ENCODE assay signal across 8 cellular contexts in genomic region chr17:59783221-59784016, GRCh38.
DNase-seq lines count a peak whose midpoint lies in the region; ATAC-seq and TF ChIP-seq lines count a peak whose summit lies in the region.

No MANE protein-coding gene starts in this region.

- intact Hi-C loops in adrenal gland (cut with DNase I), result no loop called here

- H3K36me3 ChIP-seq in ACC112 (ENCODE audit: insufficient read depth, low read length) (no peaks in the 10 kb centered on the region; the same call in 1 of the 2 replicates), adrenal gland (replicated peaks in 1 of 2) (no peaks in the 10 kb centered on the region), upper lobe of left lung (no peaks in the 10 kb centered on the region)

- ATAC-seq in upper lobe of left lung (ENCODE audit: low FRiP score in 2 of 2), result no peak
- ATAC-seq in HG02678 (IDR thresholded peaks at IDR 0.05; ENCODE audit: unreplicated experiment), result no peak

- no peak for TF ChIP-seq POLR2A in adrenal gland (IDR thresholded peaks at IDR 0.05)
- no peak for TF ChIP-seq POLR2A in upper lobe of left lung (IDR thresholded peaks at IDR 0.05)

- TF ChIP-seq CTCF in adrenal gland (IDR thresholded peaks at IDR 0.05), result no peak
- peak in 1 of 6 experiments; percentile 3 for TF ChIP-seq CTCF in upper lobe of left lung (IDR thresholded peaks at IDR 0.05)
- no peak for TF ChIP-seq CTCF in GM10266 (IDR thresholded peaks at IDR 0.05; ENCODE audit: control insufficient read depth, insufficient read depth, low read depth, missing control alignments)

- no peak for TF ChIP-seq EP300 in upper lobe of left lung (IDR thresholded peaks at IDR 0.05)

- 26 to 36% (median 29%) methylated on average over 5 of the region's 5 CpGs for WGBS in adrenal gland, 4 donors
- 43 to 53% methylated on average over 5 of the region's 5 CpGs for WGBS in upper lobe of left lung, 2 donors

- H3K27ac ChIP-seq in ACC112 (ENCODE audit: low read depth, low read length), result peak overlapping the region; percentile 100
- H3K27ac ChIP-seq in adrenal gland, result peak overlapping the region; percentile 70 to 96 (median 88)
- peak overlapping the region; percentile 85 to 95 (median 88) for H3K27ac ChIP-seq in upper lobe of left lung

- H3K79me2 ChIP-seq in ACC112 (ENCODE audit: control insufficient read depth, insufficient read depth, low read length, unreplicated experiment), result peaks cover 17% of the 10 kb centered on the region

- H3K4me3 ChIP-seq in ACC112 (ENCODE audit: low read depth, low read length) (peak overlapping the region; percentile 43; the same call in 1 of the 2 replicates), adrenal gland (peak overlapping the region in 1 of 4 donors; percentile 7), upper lobe of left lung (no peak overlapping the region)

- DNase-seq in HT1080 (ENCODE audit: low read depth) (peak; percentile 79), adrenal gland (no peak), left kidney (ENCODE audit: low read depth, low spot score) (peak; percentile 17), upper lobe of left lung (no peak), anterior cingulate cortex (lab: John Stamatoyannopoulos, UW) (no peak), GM10266 (ENCODE audit: extremely low spot score) (no peak)

- peak overlapping the region; percentile 0 for H2AFZ ChIP-seq in ACC112 (ENCODE audit: low read length, unreplicated experiment)

- H3K27me3 ChIP-seq in ACC112 (ENCODE audit: insufficient read depth, low read length) (no peaks in the 10 kb centered on the region), adrenal gland (no peaks in the 10 kb centered on the region), upper lobe of left lung (no peaks in the 10 kb centered on the region)

- H3K9me3 ChIP-seq in adrenal gland (replicated peaks in 1 of 3) (no peaks in the 10 kb centered on the region), upper lobe of left lung (no peaks in the 10 kb centered on the region)

- peaks cover 53% of the 10 kb centered on the region for H3K4me1 ChIP-seq in ACC112 (ENCODE audit: control insufficient read depth, insufficient read depth, low read length, unreplicated experiment)
- peaks cover 41 to 54% of the 10 kb centered on the region in 2 donors for H3K4me1 ChIP-seq in adrenal gland (replicated peaks in 1 of 2)
- peaks cover 51 to 57% (median 54%) of the 10 kb centered on the region in 4 donors for H3K4me1 ChIP-seq in upper lobe of left lung

Comparison
In these comparisons a context has a peak if more than half of its experiments do, and no peak if none do; other contexts are left out.
1. DNase-seq: peak in HT1080 (single experiment) and left kidney (single experiment); none in adrenal gland (0 of 7), upper lobe of left lung (0 of 2), anterior cingulate cortex (0 of 58) and GM10266 (single experiment).
2. Peak in every context shown above with its lines, with median percentiles within 50 percentile points of each other: H3K27ac ChIP-seq.